17 cellular contexts compared by ENCODE assay signal in the genomic region with DNA sequence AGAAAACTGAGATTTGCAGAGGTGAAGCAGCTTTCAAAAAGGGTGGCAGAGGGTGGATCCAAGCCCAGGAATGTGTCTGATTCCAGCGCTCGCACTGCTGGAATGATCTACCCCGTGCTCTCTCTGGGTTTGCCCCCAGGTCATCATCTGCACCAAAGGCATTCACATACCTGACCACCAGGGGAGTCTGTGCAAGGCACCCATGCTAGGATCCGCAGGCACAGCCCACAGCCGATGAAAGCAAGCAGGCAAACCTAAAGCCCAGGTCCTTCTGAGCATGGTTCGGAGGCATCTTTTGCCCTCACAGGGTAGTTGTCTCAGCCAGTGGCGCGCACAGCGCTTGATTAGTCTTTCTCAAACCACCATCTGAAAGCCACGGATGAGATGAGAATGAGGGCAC. TPM values are rescaled to one million over a fixed set of nuclear protein-coding genes. Genes with fewer than 3 reads are reported as not detected.
DNase-seq lines count a peak whose midpoint lies in the region; ATAC-seq, FAIRE-seq and TF ChIP-seq lines count a peak whose summit lies in the region.
"Had no signal": no experiment of that assay in that cellular context is flagged by ENCODE, and none has a peak within 500 bp of the region (broad histone marks: within the 10 kb centered on the region; RNA-seq: fewer than 3 reads in every experiment).

No MANE protein-coding gene starts in this region.

- TF ChIP-seq POLR2A in GM12878 (IDR thresholded peaks at IDR 0.05; ENCODE audit: low read depth, low read length) (no peak), body of pancreas (IDR thresholded peaks at IDR 0.05) (no peak)

- ATAC-seq in GM12878 (peak; percentile 56; the same call in 1 of the 3 replicates), body of pancreas (no peak)

- no peaks in the 10 kb centered on the region for H3K4me1 ChIP-seq in GM12878 (ENCODE audit: control insufficient read depth, insufficient read depth, low read length)
- H3K4me1 ChIP-seq in body of pancreas, result no peaks in the 10 kb centered on the region

- H3K9ac ChIP-seq in GM12878 (ENCODE audit: control insufficient read depth, insufficient read depth, low read length), result no peak overlapping the region

- H2AFZ ChIP-seq in GM12878 (ENCODE audit: control insufficient read depth, low read depth, low read length), result no peak overlapping the region

- no peaks in the 10 kb centered on the region for H3K79me2 ChIP-seq in GM12878 (ENCODE audit: control insufficient read depth, insufficient read depth, low read length)

- intact Hi-C loops in GM12878 (cut with micrococcal nuclease; ENCODE audit: unreplicated experiment), result no loop called here
- intact Hi-C loops in body of pancreas (cut with DNase I), result no loop called here

- POLR2A ChIA-PET in HEK293T (lab: Yijun Ruan, JAX) (no interaction called here), GM12878 (lab: Charles Lee) (no interaction called here)

- no peaks in the 10 kb centered on the region for H4K20me1 ChIP-seq in GM12878 (ENCODE audit: control insufficient read depth, insufficient read depth)

- 61% methylated on average over 10 of the region's 10 CpGs for WGBS in GM12878 (ENCODE audit: insufficient coverage, insufficient replicate concordance, low lambda C conversion rate, missing lambda C conversion rate)
- 70 to 84% methylated on average over 8 to 10 of the region's 10 CpGs for WGBS in body of pancreas, 2 donors

- no peak for TF ChIP-seq RAD21 in GM12878 (IDR thresholded peaks at IDR 0.05; ENCODE audit: insufficient read depth, low read depth, low read length)

- in situ Hi-C loops in GM12878 (cut with MboI), result no loop called here

- no peak overlapping the region for H3K4me2 ChIP-seq in GM12878 (ENCODE audit: control insufficient read depth, insufficient read depth)

- H3K36me3 ChIP-seq in GM12878 (ENCODE audit: control insufficient read depth in 2 of 2, insufficient read depth in 2 of 2, low read length in 1 of 2) (no peaks in the 10 kb centered on the region), body of pancreas (replicated peaks in 1 of 2; ENCODE audit: insufficient read depth in 1 of 2, low read depth in 2 of 2) (no peaks in the 10 kb centered on the region)

- H3K27ac ChIP-seq in GM12878 (ENCODE audit: control insufficient read depth, insufficient read depth), result no peak overlapping the region
- no peak overlapping the region for H3K27ac ChIP-seq in body of pancreas
- H3K27ac ChIP-seq: epithelial cell of prostate had no signal

- FAIRE-seq in GM12878 (lab: Jason Lieb, UNC), result no peak
- FAIRE-seq: astrocyte, GM19239 had no signal

- BruUV-seq in GM12878 (replicated peaks; lab: Mats Ljungman, UMichigan), result no TSS peak

- H3K27me3 ChIP-seq in GM12878 (replicated peaks in 1 of 2; ENCODE audit: control insufficient read depth in 2 of 2, insufficient read depth in 2 of 2, low read length in 1 of 2), result no peaks in the 10 kb centered on the region
- no peaks in the 10 kb centered on the region for H3K27me3 ChIP-seq in body of pancreas

- CTCF ChIA-PET in HEK293T (lab: Yijun Ruan, JAX) (interaction anchor here (0.6 kb wide), 1 partner anchor 52 kb away, joined by 3 read pairs; no protein-coding TSS in a partner anchor), GM12878 (lab: Yijun Ruan, JAX) (no interaction called here)

- RAD21 ChIA-PET in GM12878 (lab: Charles Lee; ENCODE audit: unreplicated experiment), result no interaction called here

- no peak for TF ChIP-seq EP300 in GM12878 (IDR thresholded peaks at IDR 0.05; ENCODE audit: borderline replicate concordance in 1 of 2, control insufficient read depth in 1 of 2, low read depth in 2 of 2, low read length in 2 of 2)

- SMC1A ChIA-PET in GM12878 (lab: Charles Lee; ENCODE audit: uncharacterized antibody, unreplicated experiment), result interaction anchor here (0.6 kb wide), 1 partner anchor 374 kb away, joined by 4 read pairs; no protein-coding TSS in a partner anchor

- H3K4me3 ChIP-seq in GM12878 (no peak overlapping the region), body of pancreas (no peak overlapping the region)

- TF ChIP-seq CTCF in GM12878 (IDR thresholded peaks at IDR 0.05 in 2 of 3, conservative IDR thresholded peaks at IDR 0.05 in 1 of 3; ENCODE audit: control insufficient read depth in 2 of 3, extremely low read depth in 1 of 3, insufficient read depth in 1 of 3, low read depth in 3 of 3, low read length in 3 of 3) (no peak), body of pancreas (IDR thresholded peaks at IDR 0.05) (no peak)

- DNase-seq in ELF-1 (ENCODE audit: low read depth, low spot score), result peak; percentile 84
- peak; percentile 44 for DNase-seq in HEK293T (ENCODE audit: extremely low spot score)
- DNase-seq in GM12878 (ENCODE audit: low read depth, low spot score), result no peak
- peak; percentile 25 for DNase-seq in kidney tubule cell (ENCODE audit: low spot score)
- DNase-seq in body of pancreas, result no peak
- no peak for DNase-seq in SHP77 (lab: John Stamatoyannopoulos, UW)
- no peak for DNase-seq in glomerular visceral epithelial cell (ENCODE audit: extremely low spot score)
- no peak for DNase-seq in MV-4-11 (lab: John Stamatoyannopoulos, UW)
- DNase-seq: activated CD4-positive, alpha-beta T cell treated with anti-CD3 and anti-CD28 coated beads for 4 hours; activated naive CD4-positive, alpha-beta T cell treated with Interleukin-2 at 50 U/mL for 16 hours; Calu3; kidney glomerular epithelial cell; NCI-H2107; T-helper 9 cell had no signal

- H3K9me3 ChIP-seq in GM12878 (replicated peaks; ENCODE audit: control insufficient read depth, insufficient read depth, low read length), result no peaks in the 10 kb centered on the region
- H3K9me3 ChIP-seq in body of pancreas, result no peaks in the 10 kb centered on the region

TF ChIP-seq in HEK293T, 16 proteins besides CTCF, POLR2A, EP300 and RAD21:
- TF ChIP-seq FOXM1 (IDR thresholded peaks at IDR 0.05; ENCODE audit: borderline replicate concordance) (no peak), HDGF (IDR thresholded peaks at IDR 0.05; ENCODE audit: borderline replicate concordance) (no peak), FOXA1 (IDR thresholded peaks at IDR 0.05) (no peak), SUZ12 (IDR thresholded peaks at IDR 0.05) (no peak), FOXK2 (IDR thresholded peaks at IDR 0.05) (no peak), CTBP1 (IDR thresholded peaks at IDR 0.05; ENCODE audit: borderline replicate concordance) (no peak), LEF1 (IDR thresholded peaks at IDR 0.05; ENCODE audit: borderline replicate concordance) (no peak), BHLHE40 (IDR thresholded peaks at IDR 0.05; ENCODE audit: borderline replicate concordance) (no peak), SP1 (IDR thresholded peaks at IDR 0.05) (no peak)
- TF ChIP-seq, protein P1, sequence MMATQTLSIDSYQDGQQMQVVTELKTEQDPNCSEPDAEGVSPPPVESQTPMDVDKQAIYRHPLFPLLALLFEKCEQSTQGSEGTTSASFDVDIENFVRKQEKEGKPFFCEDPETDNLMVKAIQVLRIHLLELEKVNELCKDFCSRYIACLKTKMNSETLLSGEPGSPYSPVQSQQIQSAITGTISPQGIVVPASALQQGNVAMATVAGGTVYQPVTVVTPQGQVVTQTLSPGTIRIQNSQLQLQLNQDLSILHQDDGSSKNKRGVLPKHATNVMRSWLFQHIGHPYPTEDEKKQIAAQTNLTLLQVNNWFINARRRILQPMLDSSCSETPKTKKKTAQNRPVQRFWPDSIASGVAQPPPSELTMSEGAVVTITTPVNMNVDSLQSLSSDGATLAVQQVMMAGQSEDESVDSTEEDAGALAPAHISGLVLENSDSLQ (IDR thresholded peaks at IDR 0.05), result no peak

TF ChIP-seq in GM12878, 131 proteins besides CTCF, POLR2A, EP300 and RAD21 (continues in another document):
- TF ChIP-seq MEF2A (IDR thresholded peaks at IDR 0.05; ENCODE audit: insufficient read depth, low read depth, low read length), result no peak
- no peak for TF ChIP-seq IKZF2 (IDR thresholded peaks at IDR 0.05)
- no peak for TF ChIP-seq LARP7 (IDR thresholded peaks at IDR 0.05)
- no peak for TF ChIP-seq ZBED1 (IDR thresholded peaks at IDR 0.05; ENCODE audit: borderline replicate concordance)

RNA-seq across cellular contexts. Expression of gene TEK, which starts 56.6 kb away (rescaled TPM):
- not detected in 2 replicates for total RNA-seq in GM12878 (2013; cell fraction: nucleolus; rRNA removed)
- total RNA-seq in GM12878 (2014; rRNA removed) (not detected in 2 replicates), GM12878 (2014; rRNA removed; fragmentation: Illumina TruSeq; extraction: Trizol) (not detected in 2 replicates), GM12878 (2021) (0.08 TPM in 1 of 2 replicates, not detected in the other), body of pancreas (1 to 10 TPM; 4.6 to 4.9 TPM)
- not detected for polyA plus RNA-seq in GM12878 (2011; ENCODE audit: low read depth)
- polyA plus RNA-seq in GM12878 (2011; rRNA removed) (not detected in 2 replicates), GM12878 (2014; fragmentation: Illumina TruSeq; extraction: Trizol) (not detected in 2 replicates), GM12878 (2014; fragmentation: Nextera tagmentation; extraction: Ambion mirVana) (not detected), GM12878 (2014; rRNA removed) (not detected in 2 replicates), GM12878 (2016; fragmentation: Nextera tagmentation; extraction: Ambion mirVana) (not detected)
- not detected in 2 replicates for polyA plus RNA-seq in GM12878 (2011; cell fraction: cytosol; rRNA removed)
- not detected in 2 replicates for polyA plus RNA-seq in GM12878 (2011; cell fraction: nucleus; rRNA removed)
- polyA plus RNA-seq in GM12878 (2012), result 0.01 TPM in 1 of 2 replicates, not detected in the other
- not detected in 2 replicates for polyA minus RNA-seq in GM12878 (2011; rRNA and poly(A)+ RNA removed)
- polyA minus RNA-seq in GM12878 (2011; cell fraction: cytosol; rRNA and poly(A)+ RNA removed), result not detected in 2 replicates
- polyA minus RNA-seq in GM12878 (2011; cell fraction: nucleus; rRNA and poly(A)+ RNA removed), result not detected in 2 replicates
- total RNA-seq: Calu3 had no signal

Comparison
In these comparisons a context has a peak if more than half of its experiments do, and no peak if none do; other contexts are left out.
1. DNase-seq: peak in ELF-1 (single experiment), HEK293T (single experiment) and kidney tubule cell (single experiment); none in GM12878 (single experiment), body of pancreas (0 of 4), SHP77 (0 of 2), glomerular visceral epithelial cell (single experiment) and MV-4-11 (single experiment).
2. RNA of gene TEK, which starts 56.6 kb away (total RNA-seq): 4.6 to 4.9 TPM in body of pancreas; 0.08 TPM in GM12878; every median in the first group is over 4 times any median in the second.